Comparison of ENCODE assay signal across 8 cellular contexts in the genomic region with DNA sequence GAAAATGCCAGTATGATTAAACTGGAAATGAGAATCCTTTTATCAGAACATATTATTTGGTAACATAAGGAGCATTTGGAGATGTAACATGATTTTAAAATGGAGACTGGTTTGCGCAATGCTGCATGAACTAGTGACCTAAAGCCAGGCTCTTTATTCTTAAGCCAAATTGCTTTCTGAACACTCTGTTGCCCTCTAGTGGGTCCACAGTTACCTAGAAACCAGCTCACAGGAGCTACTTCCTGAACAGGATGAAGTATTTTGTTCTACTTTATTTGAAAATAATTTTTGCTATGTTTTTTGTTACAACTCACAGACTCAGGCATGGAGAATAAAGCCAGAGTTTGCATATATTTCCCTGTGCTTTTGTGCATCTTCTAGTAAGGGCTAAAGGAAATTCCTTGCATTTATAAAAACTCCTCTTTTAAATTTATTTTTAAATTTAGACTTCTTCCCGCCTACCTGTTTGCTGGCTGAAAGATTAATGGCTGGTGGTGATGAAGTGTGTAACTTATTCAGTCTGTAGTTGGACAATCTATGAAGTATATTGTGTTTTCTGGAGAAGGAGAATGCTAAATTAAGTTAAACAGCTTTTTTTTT.
DNase-seq lines count a peak whose midpoint lies in the region; ATAC-seq, FAIRE-seq and TF ChIP-seq lines count a peak whose summit lies in the region.

No MANE protein-coding gene starts in this region.

- TF ChIP-seq POLR2A in H54 (IDR thresholded peaks at IDR 0.05; ENCODE audit: low read depth, low read length), result no peak

- no peak overlapping the region for H3K4me3 Mint-ChIP-seq in activated T-helper 17 cell treated with anti-CD3 and anti-CD28 coated beads, Interleukin-2, amount 50 U/mL, for 72 hours

- H2AFZ ChIP-seq in neural cell (ENCODE audit: low read depth, low read length), result no peak overlapping the region

- H3K4me1 Mint-ChIP-seq in activated T-helper 17 cell treated with anti-CD3 and anti-CD28 coated beads, Interleukin-2, amount 50 U/mL, for 72 hours, result no peaks in the 10 kb centered on the region

- H3K27ac Mint-ChIP-seq in activated T-helper 17 cell treated with anti-CD3 and anti-CD28 coated beads, Interleukin-2, amount 50 U/mL, for 72 hours, result no peak overlapping the region

- FAIRE-seq in H54 (lab: Jason Lieb, UNC), result peak; percentile 43

- no peaks in the 10 kb centered on the region for H3K27me3 ChIP-seq in neural cell (ENCODE audit: insufficient read depth, low read depth, low read length)

- H3K4me3 ChIP-seq in neural cell (ENCODE audit: low read length), result no peak overlapping the region

- TF ChIP-seq CTCF in neural cell (IDR thresholded peaks at IDR 0.05; ENCODE audit: poor library complexity, severe bottlenecking), result peak; percentile 83

- no peak overlapping the region for H3K9ac ChIP-seq in neural cell (ENCODE audit: low read length)

- no peaks in the 10 kb centered on the region for H4K20me1 ChIP-seq in neural cell (ENCODE audit: insufficient read depth)

- H3K36me3 ChIP-seq in neural cell (ENCODE audit: insufficient read depth, low read length), result no peaks in the 10 kb centered on the region

- no peak for ATAC-seq in activated T-helper 17 cell treated with anti-CD3 and anti-CD28 coated beads, Interleukin-2, amount 50 U/mL, for 72 hours (replicated peaks)

- peak; percentile 90 for TF ChIP-seq RAD21 in neural cell (conservative IDR thresholded peaks at IDR 0.05)

- no peaks in the 10 kb centered on the region for H3K79me2 ChIP-seq in neural cell (replicated peaks; ENCODE audit: insufficient read depth, low read length)

- H3K4me2 ChIP-seq in neural cell (ENCODE audit: low read length), result no peak overlapping the region

- peak; percentile 37 for DNase-seq in DMS79 treated with DMSO at 0.1 percent for 48 hours (lab: John Stamatoyannopoulos, UW)
- peak; percentile 11 for DNase-seq in H54 (ENCODE audit: insufficient read length, low spot score)
- DNase-seq in NCI-H1436 treated with DMSO at 0.1 percent for 48 hours (lab: John Stamatoyannopoulos, UW), result peak; percentile 40
- DNase-seq in SW480 (ENCODE audit: low spot score), result peak; percentile 77
- peak; percentile 88 for DNase-seq in fibroblast of gingiva (ENCODE audit: low read depth)
- no peak for DNase-seq in mesenteric fat pad (ENCODE audit: low spot score)

- no peak overlapping the region for H3K27ac ChIP-seq in neural cell (ENCODE audit: low read length)

- no peaks in the 10 kb centered on the region for H3K9me3 ChIP-seq in neural cell (ENCODE audit: low read length)

- no peaks in the 10 kb centered on the region for H3K36me3 Mint-ChIP-seq in activated T-helper 17 cell treated with anti-CD3 and anti-CD28 coated beads, Interleukin-2, amount 50 U/mL, for 72 hours (ENCODE audit: low read depth)

- TF ChIP-seq EP300 in neural cell (conservative IDR thresholded peaks at IDR 0.05; ENCODE audit: poor library complexity, severe bottlenecking), result no peak

- H3K27me3 Mint-ChIP-seq in activated T-helper 17 cell treated with anti-CD3 and anti-CD28 coated beads, Interleukin-2, amount 50 U/mL, for 72 hours, result no peaks in the 10 kb centered on the region

- H3F3A ChIP-seq in neural cell (ENCODE audit: insufficient read depth, low read length, poor library complexity, severe bottlenecking), result no peaks in the 10 kb centered on the region

- H3K9me2 ChIP-seq in neural cell (ENCODE audit: insufficient read depth, low read length), result no peaks in the 10 kb centered on the region

- no peaks in the 10 kb centered on the region for H3K9me3 Mint-ChIP-seq in activated T-helper 17 cell treated with anti-CD3 and anti-CD28 coated beads, Interleukin-2, amount 50 U/mL, for 72 hours

TF ChIP-seq in neural cell, 6 proteins besides CTCF, POLR2A, EP300 and RAD21:
- no peak for TF ChIP-seq EZH2 (IDR thresholded peaks at IDR 0.05; ENCODE audit: borderline replicate concordance, insufficient read depth, low read length, poor library complexity, severe bottlenecking)
- peak; percentile 93 for TF ChIP-seq SMC3 (conservative IDR thresholded peaks at IDR 0.05; ENCODE audit: poor library complexity)
